ENCODE assay signal across 19 cellular contexts in genomic region chr21:25420831-25421230, GRCh38.
DNase-seq lines count a peak whose midpoint lies in the region; ATAC-seq, FAIRE-seq and TF ChIP-seq lines count a peak whose summit lies in the region.
"Had no signal": no experiment of that assay in that cellular context is flagged by ENCODE, and none has a peak within 500 bp of the region (broad histone marks: within the 10 kb centered on the region; RNA-seq: fewer than 3 reads in every experiment).

No MANE protein-coding gene starts in this region.

- WGBS in esophagus muscularis mucosa, result 82% methylated on average over 4 of the region's 4 CpGs

- intact Hi-C loops in activated T-helper 2 cell treated with anti-CD3 and anti-CD28 coated beads, Interferon-gamma antibody, Interleukin-2, Interleukin-4, amounts not matched to agents 10 μg/mL and 5 μg/mL and 100 μg/mL, durations not matched to agents 14 hours and 24 hours and 36 hours (cut with micrococcal nuclease), result loop anchor here (1.0 to 10.0 kb wide), 12 partner anchors 25 to 384 kb away; partner anchors contain the start of genes ATP5PF, GABPA and MRPL39
- intact Hi-C loops in esophagus muscularis mucosa (cut with DNase I), result no loop called here

- no peak for TF ChIP-seq EP300 in esophagus muscularis mucosa (IDR thresholded peaks at IDR 0.05)

- H3K27me3 Mint-ChIP-seq in CD4-positive, CD25-positive, alpha-beta regulatory T cell, result no peaks in the 10 kb centered on the region
- H3K27me3 Mint-ChIP-seq in activated T-helper 2 cell treated with anti-CD3 and anti-CD28 coated beads, Interferon-gamma antibody, Interleukin-2, Interleukin-4, amounts not matched to agents 10 μg/mL and 5 μg/mL and 100 μg/mL, durations not matched to agents 14 hours and 24 hours and 36 hours (ENCODE audit: low read depth), result no peaks in the 10 kb centered on the region
- peaks cover 0 to 6% of the 10 kb centered on the region in 2 donors for H3K27me3 Mint-ChIP-seq in T-cell

- POLR2A ChIA-PET in T-cell (lab: Charles Lee), result no interaction called here

- no peak for TF ChIP-seq POLR2A in esophagus muscularis mucosa (IDR thresholded peaks at IDR 0.05; ENCODE audit: low read depth)

- H3K4me3 Mint-ChIP-seq in CD4-positive, CD25-positive, alpha-beta regulatory T cell, result no peak overlapping the region
- H3K4me3 Mint-ChIP-seq in activated T-helper 2 cell treated with anti-CD3 and anti-CD28 coated beads, Interferon-gamma antibody, Interleukin-2, Interleukin-4, amounts not matched to agents 10 μg/mL and 5 μg/mL and 100 μg/mL, durations not matched to agents 14 hours and 24 hours and 36 hours (ENCODE audit: low read depth), result no peak overlapping the region
- H3K4me3 Mint-ChIP-seq in T-cell, result no peak overlapping the region

- H3K4me3 ChIP-seq in CD4-positive, CD25-positive, alpha-beta regulatory T cell (ENCODE audit: low read depth, low read length), result no peak overlapping the region
- H3K4me3 ChIP-seq in GM12864 (ENCODE audit: low read depth, low read length), result peak overlapping the region; percentile 52
- H3K4me3 ChIP-seq in esophagus muscularis mucosa, result no peak overlapping the region
- H3K4me3 ChIP-seq: colonic mucosa, left lung had no signal

- peaks cover 2 to 17% (median 10%) of the 10 kb centered on the region in 4 donors for H3K4me1 Mint-ChIP-seq in CD4-positive, CD25-positive, alpha-beta regulatory T cell
- H3K4me1 Mint-ChIP-seq in activated T-helper 2 cell treated with anti-CD3 and anti-CD28 coated beads, Interferon-gamma antibody, Interleukin-2, Interleukin-4, amounts not matched to agents 10 μg/mL and 5 μg/mL and 100 μg/mL, durations not matched to agents 14 hours and 24 hours and 36 hours (ENCODE audit: low read depth), result peaks cover 43% of the 10 kb centered on the region
- H3K4me1 Mint-ChIP-seq in T-cell, result peaks cover 13 to 17% (median 13%) of the 10 kb centered on the region in 3 donors

- peaks cover 7% of the 10 kb centered on the region for H3K4me1 ChIP-seq in CD4-positive, CD25-positive, alpha-beta regulatory T cell (ENCODE audit: control insufficient read depth, insufficient read depth, low read length, poor library complexity, severe bottlenecking)
- H3K4me1 ChIP-seq in esophagus muscularis mucosa, result no peaks in the 10 kb centered on the region
- H3K4me1 ChIP-seq: BE2C, colonic mucosa, left lung, parathyroid adenoma had no signal

- TF ChIP-seq CTCF in GM12864 (IDR thresholded peaks at IDR 0.05; ENCODE audit: low read depth, low read length, missing control alignments) (no peak), esophagus muscularis mucosa (IDR thresholded peaks at IDR 0.05) (no peak)

- no peak overlapping the region for H3K27ac ChIP-seq in CD4-positive, CD25-positive, alpha-beta regulatory T cell (ENCODE audit: insufficient read depth, low read length, poor library complexity, severe bottlenecking)
- no peak overlapping the region for H3K27ac ChIP-seq in esophagus muscularis mucosa (replicated peaks in 1 of 4)
- H3K27ac ChIP-seq: colonic mucosa, left lung, parathyroid adenoma had no signal

- peaks cover 0 to 2% (median 0%) of the 10 kb centered on the region in 7 donors for H3K9me3 Mint-ChIP-seq in CD4-positive, CD25-positive, alpha-beta regulatory T cell
- H3K9me3 Mint-ChIP-seq in activated T-helper 2 cell treated with anti-CD3 and anti-CD28 coated beads, Interferon-gamma antibody, Interleukin-2, Interleukin-4, amounts not matched to agents 10 μg/mL and 5 μg/mL and 100 μg/mL, durations not matched to agents 14 hours and 24 hours and 36 hours, result no peaks in the 10 kb centered on the region
- no peaks in the 10 kb centered on the region for H3K9me3 Mint-ChIP-seq in T-cell

- DNase-seq in CD4-positive, CD25-positive, alpha-beta regulatory T cell, result no peak
- DNase-seq in GM12864 (ENCODE audit: low read depth) (no peak), T-cell (no peak), esophagus muscularis mucosa (ENCODE audit: extremely low spot score) (no peak), HTR-8/SVneo (ENCODE audit: insufficient read length, low spot score) (no peak)
- DNase-seq in activated T-helper 2 cell treated with anti-CD3 and anti-CD28 coated beads, Interferon-gamma antibody, Interleukin-2, Interleukin-4, amounts not matched to agents 10 μg/mL and 5 μg/mL and 100 μg/mL, durations not matched to agents 14 hours and 24 hours and 36 hours (ENCODE audit: low spot score), result no peak
- DNase-seq: activated CD4-positive, alpha-beta T cell treated with anti-CD3 and anti-CD28 coated beads for 1 hour; activated effector memory CD4-positive, alpha-beta T cell treated with anti-CD3 and anti-CD28 coated beads, Interleukin-2, amount 50 U/mL, for 16 hours; BE2C; colonic mucosa; left lung; NCI-H187 treated with DMSO at 0.1 percent for 48 hours; NCI-H524; SHP77; stimulated activated CD8-positive, alpha-beta memory T cell treated with anti-CD3 and anti-CD28 coated beads, Interleukin-4, amount 100 ng/mL, for 48 hours; trophoblast cell had no signal

- no peaks in the 10 kb centered on the region for H3K9me3 ChIP-seq in CD4-positive, CD25-positive, alpha-beta regulatory T cell (ENCODE audit: control insufficient read depth in 2 of 2, low read length in 2 of 2)
- no peaks in the 10 kb centered on the region for H3K9me3 ChIP-seq in esophagus muscularis mucosa
- H3K9me3 ChIP-seq: BE2C, colonic mucosa, left lung had no signal

- peak overlapping the region in 2 of 3 donors; percentile 47 to 77 for H3K27ac Mint-ChIP-seq in CD4-positive, CD25-positive, alpha-beta regulatory T cell
- H3K27ac Mint-ChIP-seq in activated T-helper 2 cell treated with anti-CD3 and anti-CD28 coated beads, Interferon-gamma antibody, Interleukin-2, Interleukin-4, amounts not matched to agents 10 μg/mL and 5 μg/mL and 100 μg/mL, durations not matched to agents 14 hours and 24 hours and 36 hours, result peak overlapping the region; percentile 92
- H3K27ac Mint-ChIP-seq in T-cell, result no peak overlapping the region

- H3K36me3 ChIP-seq in CD4-positive, CD25-positive, alpha-beta regulatory T cell (ENCODE audit: control insufficient read depth, insufficient read depth, low read length), result no peaks in the 10 kb centered on the region
- H3K36me3 ChIP-seq in esophagus muscularis mucosa, result no peaks in the 10 kb centered on the region
- H3K36me3 ChIP-seq: BE2C, colonic mucosa, left lung had no signal

- no peak for ATAC-seq in CD4-positive, CD25-positive, alpha-beta regulatory T cell (ENCODE audit: low read depth in 2 of 2)
- ATAC-seq in HG02852 (IDR thresholded peaks at IDR 0.05; ENCODE audit: unreplicated experiment) (peak; percentile 9), T-cell (replicated peaks in 1 of 4) (no peak)
- ATAC-seq: left lung had no signal

- no peaks in the 10 kb centered on the region for H3K36me3 Mint-ChIP-seq in CD4-positive, CD25-positive, alpha-beta regulatory T cell
- no peaks in the 10 kb centered on the region for H3K36me3 Mint-ChIP-seq in activated T-helper 2 cell treated with anti-CD3 and anti-CD28 coated beads, Interferon-gamma antibody, Interleukin-2, Interleukin-4, amounts not matched to agents 10 μg/mL and 5 μg/mL and 100 μg/mL, durations not matched to agents 14 hours and 24 hours and 36 hours (ENCODE audit: low read depth)
- no peaks in the 10 kb centered on the region for H3K36me3 Mint-ChIP-seq in T-cell

- CTCF ChIA-PET in T-cell (lab: Charles Lee), result interaction anchor here (0.6 to 1.4 kb wide), 8 partner anchors 35 to 304 kb away, joined by 3 to 5 read pairs (median 4); no protein-coding TSS in a partner anchor

- FAIRE-seq in HTR-8/SVneo (lab: Jason Lieb, UNC), result no peak
- FAIRE-seq: endothelial cell of umbilical vein had no signal

- no peaks in the 10 kb centered on the region for H3K27me3 ChIP-seq in CD4-positive, CD25-positive, alpha-beta regulatory T cell (ENCODE audit: control insufficient read depth, insufficient read depth, low read length)
- no peaks in the 10 kb centered on the region for H3K27me3 ChIP-seq in esophagus muscularis mucosa
- H3K27me3 ChIP-seq: BE2C, colonic mucosa, left lung had no signal

Comparison
In these comparisons a context has a peak if more than half of its experiments do, and no peak if none do; other contexts are left out.
1. H3K27ac Mint-ChIP-seq: peak in CD4-positive, CD25-positive, alpha-beta regulatory T cell (2 of 3) and activated T-helper 2 cell treated with anti-CD3 and anti-CD28 coated beads, Interferon-gamma antibody, Interleukin-2, Interleukin-4, amounts not matched to agents 10 μg/mL and 5 μg/mL and 100 μg/mL, durations not matched to agents 14 hours and 24 hours and 36 hours (single experiment); none in T-cell (0 of 2).